1 cellular context compared by ENCODE assay signal in the genomic region with DNA sequence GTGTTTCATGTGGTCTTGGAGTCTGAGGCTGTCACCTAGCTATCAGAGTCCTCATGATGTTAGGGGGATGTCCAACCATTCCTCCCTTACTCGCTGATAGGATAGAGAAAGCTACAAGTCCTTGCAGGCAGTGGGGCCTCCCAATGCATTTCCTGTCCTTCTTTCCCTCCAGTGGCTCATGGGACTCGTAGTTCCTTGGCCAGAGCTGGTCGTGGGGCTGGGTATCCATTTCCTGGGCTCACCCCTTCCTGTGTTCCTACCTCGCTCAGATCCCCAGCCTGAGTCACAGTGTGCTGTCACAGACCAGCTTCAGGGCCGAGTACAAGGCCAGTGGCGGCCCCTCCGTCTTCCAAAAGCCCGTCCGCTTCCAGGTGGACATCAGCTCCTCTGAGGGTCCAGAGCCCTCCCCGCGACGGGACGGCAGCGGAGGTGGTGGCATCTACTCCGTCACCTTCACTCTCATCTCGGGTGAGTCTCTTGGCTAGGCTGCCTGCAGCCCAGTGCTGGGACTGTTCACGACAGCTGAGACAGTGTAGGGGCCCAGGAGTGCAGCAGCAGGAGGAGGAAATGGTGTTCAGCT.
TF ChIP-seq lines count a peak whose summit lies in the region.

No MANE protein-coding gene starts in this region.

TF ChIP-seq in HEK293, 187 proteins besides CTCF, POLR2A, EP300 and RAD21 (continued from another document):
- no peak for TF ChIP-seq ZNF830 (tag by site-specific recombination; IDR thresholded peaks at IDR 0.05; ENCODE audit: low read depth)
